ENCODE assay signal across 15 cellular contexts in genomic region chr7:74654811-74655210, GRCh38. TPM values are rescaled to one million over a fixed set of nuclear protein-coding genes. Genes with fewer than 3 reads are reported as not detected.
DNase-seq lines count a peak whose midpoint lies in the region; ATAC-seq and TF ChIP-seq lines count a peak whose summit lies in the region.
"Had no signal": no experiment of that assay in that cellular context is flagged by ENCODE, and none has a peak within 500 bp of the region (broad histone marks: within the 10 kb centered on the region; RNA-seq: fewer than 3 reads in every experiment).

No MANE protein-coding gene starts in this region.

- H3K4me2 ChIP-seq in BLaER1 treated with 17β-estradiol and CSF1 and Interleukin-3, amounts not matched to agents 10 nM and 100 nM: peak overlapping the region in 10 of 11 experiments; percentile 90 to 100 (median 97); a peak in 18 of 22 replicates

- H3K36me3 Mint-ChIP-seq in CD8-positive, alpha-beta memory T cell: peaks cover 0 to 3% (median 0%) of the 10 kb centered on the region in 3 donors
- H3K36me3 Mint-ChIP-seq in activated B cell treated with CpG ODN at 0.5 μM for 24 hours (ENCODE audit: low read depth) (peaks cover 5% of the 10 kb centered on the region), naive B cell (no peaks in the 10 kb centered on the region)

- peaks cover 0 to 2% of the 10 kb centered on the region in 2 donors for H3K27me3 Mint-ChIP-seq in CD8-positive, alpha-beta memory T cell
- H3K27me3 Mint-ChIP-seq in activated B cell treated with CpG ODN at 0.5 μM for 24 hours (no peaks in the 10 kb centered on the region), naive B cell (no peaks in the 10 kb centered on the region)

- no peak for DNase-seq in CD8-positive, alpha-beta memory T cell
- DNase-seq in activated B cell treated with CpG ODN at 0.5 μM for 24 hours: no peak
- no peak for DNase-seq in naive B cell
- DNase-seq in MV-4-11 (lab: John Stamatoyannopoulos, UW): no peak
- DNase-seq in ovary: no peak
- no peak for DNase-seq in kidney tubule cell (ENCODE audit: low spot score)
- DNase-seq: foreskin keratinocyte, H7, Kasumi-1, left lung, Peyer's patch, SK-N-SH, small intestine, thyroid gland had no signal

- no peaks in the 10 kb centered on the region for H3K27me3 ChIP-seq in BLaER1 treated with 17β-estradiol and CSF1 and Interleukin-3, amounts not matched to agents 10 nM and 100 nM
- no peaks in the 10 kb centered on the region for H3K27me3 ChIP-seq in CD8-positive, alpha-beta memory T cell (ENCODE audit: insufficient read depth, low read length, poor library complexity, severe bottlenecking)
- H3K27me3 ChIP-seq in ovary: no peaks in the 10 kb centered on the region
- H3K27me3 ChIP-seq: foreskin keratinocyte, left lung, Peyer's patch, thyroid gland had no signal

- no peak for TF ChIP-seq CTCF in activated B cell treated with CpG ODN at 0.5 μM for 24 hours (IDR thresholded peaks at IDR 0.05)
- no peak for TF ChIP-seq CTCF in ovary (IDR thresholded peaks at IDR 0.05)

- H3K27ac ChIP-seq in BLaER1 treated with 17β-estradiol and CSF1 and Interleukin-3, amounts not matched to agents 10 nM and 100 nM: peak overlapping the region in 3 of 11 experiments; percentile 23 to 100 (median 100); a peak in 5 of 22 replicates
- no peak overlapping the region for H3K27ac ChIP-seq in CD8-positive, alpha-beta memory T cell (ENCODE audit: low read depth, low read length)
- no peak overlapping the region for H3K27ac ChIP-seq in ovary
- H3K27ac ChIP-seq: foreskin keratinocyte had no signal

- peaks cover 0 to 11% (median 4%) of the 10 kb centered on the region in 11 experiments; a peak in 7 of 22 replicates for H3K36me3 ChIP-seq in BLaER1 treated with 17β-estradiol and CSF1 and Interleukin-3, amounts not matched to agents 10 nM and 100 nM
- no peaks in the 10 kb centered on the region for H3K36me3 ChIP-seq in CD8-positive, alpha-beta memory T cell (ENCODE audit: insufficient read depth, low read length)
- no peaks in the 10 kb centered on the region for H3K36me3 ChIP-seq in ovary
- H3K36me3 ChIP-seq: left lung, Peyer's patch, thyroid gland had no signal

- no peak for TF ChIP-seq EP300 in ovary (IDR thresholded peaks at IDR 0.05)

- POLR2A ChIA-PET in CD8-positive, alpha-beta memory T cell (lab: Charles Lee): interaction anchor here (0.5 kb wide), 1 partner anchor 16 kb away, joined by 3 read pairs; no protein-coding TSS in a partner anchor
- POLR2A ChIA-PET in activated B cell treated with CpG ODN at 0.5 μM for 24 hours (lab: Charles Lee): interaction anchor here (1.6 to 3.2 kb wide), 2 partner anchors 11 to 12 kb away, joined by 4 to 19 read pairs; no protein-coding TSS in a partner anchor

- H3K9me3 Mint-ChIP-seq in CD8-positive, alpha-beta memory T cell: no peaks in the 10 kb centered on the region
- H3K9me3 Mint-ChIP-seq in activated B cell treated with CpG ODN at 0.5 μM for 24 hours: no peaks in the 10 kb centered on the region
- H3K9me3 Mint-ChIP-seq in naive B cell: no peaks in the 10 kb centered on the region

- H3K4me1 Mint-ChIP-seq in CD8-positive, alpha-beta memory T cell: peaks cover 26 to 42% (median 41%) of the 10 kb centered on the region in 3 donors
- peaks cover 48% of the 10 kb centered on the region for H3K4me1 Mint-ChIP-seq in activated B cell treated with CpG ODN at 0.5 μM for 24 hours
- peaks cover 24 to 61% (median 40%) of the 10 kb centered on the region in 3 donors for H3K4me1 Mint-ChIP-seq in naive B cell

- intact Hi-C loops in activated B cell treated with CpG ODN at 0.5 μM for 24 hours (cut with micrococcal nuclease) (loop anchor here (5.0 to 10.0 kb wide), 4 partner anchors 37 to 1133 kb away; partner anchors contain the start of genes BAZ1B and CLIP2), ovary (cut with DNase I) (loop anchor here in 1 of 4 donors (10.0 kb wide), 1 partner anchor 330 kb away; no protein-coding TSS in a partner anchor)

- TF ChIP-seq POLR2A in ovary (IDR thresholded peaks at IDR 0.05): no peak

- H3K4me3 Mint-ChIP-seq in CD8-positive, alpha-beta memory T cell: peak overlapping the region in 4 of 7 donors; percentile 9 to 96 (median 44)
- H3K4me3 Mint-ChIP-seq in activated B cell treated with CpG ODN at 0.5 μM for 24 hours: peak overlapping the region; percentile 29
- peak overlapping the region in 6 of 8 donors; percentile 85 to 97 (median 94) for H3K4me3 Mint-ChIP-seq in naive B cell

- H3K9me3 ChIP-seq in BLaER1 treated with 17β-estradiol and CSF1 and Interleukin-3, amounts not matched to agents 10 nM and 100 nM (replicated peaks in 1 of 11): no peaks in the 10 kb centered on the region
- H3K9me3 ChIP-seq in CD8-positive, alpha-beta memory T cell (ENCODE audit: low read length): no peaks in the 10 kb centered on the region
- no peaks in the 10 kb centered on the region for H3K9me3 ChIP-seq in ovary
- H3K9me3 ChIP-seq: left lung, Peyer's patch, SK-N-SH, thyroid gland had no signal

- H3K4me3 ChIP-seq in BLaER1 treated with 17β-estradiol and CSF1 and Interleukin-3, amounts not matched to agents 10 nM and 100 nM: no peak overlapping the region
- H3K4me3 ChIP-seq in CD8-positive, alpha-beta memory T cell (ENCODE audit: low read length): no peak overlapping the region
- no peak overlapping the region for H3K4me3 ChIP-seq in ovary
- H3K4me3 ChIP-seq: left lung, Peyer's patch, thyroid gland had no signal

- H3K9ac ChIP-seq in BLaER1 treated with 17β-estradiol and CSF1 and Interleukin-3, amounts not matched to agents 10 nM and 100 nM: peak overlapping the region in 3 of 11 experiments; percentile 11 to 100 (median 100); a peak in 4 of 22 replicates
- H3K9ac ChIP-seq: SK-N-SH had no signal

- peak overlapping the region in 4 of 8 donors; percentile 19 to 97 (median 48) for H3K27ac Mint-ChIP-seq in CD8-positive, alpha-beta memory T cell
- H3K27ac Mint-ChIP-seq in activated B cell treated with CpG ODN at 0.5 μM for 24 hours (peak overlapping the region; percentile 95), naive B cell (peak overlapping the region in 1 of 6 donors; percentile 49)

- peaks cover 34 to 68% (median 59%) of the 10 kb centered on the region in 10 experiments for H3K4me1 ChIP-seq in BLaER1 treated with 17β-estradiol and CSF1 and Interleukin-3, amounts not matched to agents 10 nM and 100 nM
- peaks cover 32% of the 10 kb centered on the region for H3K4me1 ChIP-seq in CD8-positive, alpha-beta memory T cell (ENCODE audit: insufficient read depth, low read length)
- no peaks in the 10 kb centered on the region for H3K4me1 ChIP-seq in ovary (ENCODE audit: insufficient read depth)

- CTCF ChIA-PET in CD8-positive, alpha-beta memory T cell (lab: Charles Lee): no interaction called here
- CTCF ChIA-PET in activated B cell treated with CpG ODN at 0.5 μM for 24 hours (lab: Charles Lee): interaction anchor here (0.6 kb wide), 1 partner anchor 81 kb away, joined by 3 read pairs; no protein-coding TSS in a partner anchor

- ATAC-seq in activated B cell treated with CpG ODN at 0.5 μM for 24 hours (ENCODE audit: low read depth) (no peak), naive B cell (ENCODE audit: low read depth in 2 of 2) (no peak)
- ATAC-seq: foreskin keratinocyte, left lung had no signal

- 91 to 92% (median 92%) methylated on average over 5 of the region's 5 CpGs for WGBS in ovary, 3 donors

- peaks cover 12 to 14% (median 14%) of the 10 kb centered on the region in 11 experiments; a peak in 21 of 22 replicates for H4K20me1 ChIP-seq in BLaER1 treated with 17β-estradiol and CSF1 and Interleukin-3, amounts not matched to agents 10 nM and 100 nM

RNA-seq across cellular contexts. Expression of gene GTF2I, which starts 2.7 kb away (rescaled TPM):
- total RNA-seq in CD8-positive, alpha-beta memory T cell: 100 to 1,000 TPM; 176 TPM
- 71.3 TPM for polyA plus RNA-seq in CD8-positive, alpha-beta memory T cell
- total RNA-seq in activated B cell treated with CpG ODN at 0.5 μM for 24 hours (266 and 299 TPM in 2 replicates), ovary (100 to 1,000 TPM; 117 to 232 (median 204) TPM)
- polyA plus RNA-seq in naive B cell (ENCODE audit: low read depth in 6 of 6) (100 to 1,000 TPM in 1 of 6 donors, 10 to 100 TPM in 5; 40.8 to 110 (median 85.1) TPM), ovary (100 to 1,000 TPM in 1 of 2 donors, 10 to 100 TPM in 1; 49.7 to 166 TPM)

Comparison
In these comparisons a context has a peak if more than half of its experiments do, and no peak if none do; other contexts are left out.
1. H3K4me3 Mint-ChIP-seq: peak in every context shown above with its lines; median percentile 94 in naive B cell; 44 in CD8-positive, alpha-beta memory T cell; 29 in activated B cell treated with CpG ODN at 0.5 μM for 24 hours.